ENCODE assay signal across 7 cellular contexts in genomic region chr3:198018416-198018815, GRCh38.
"Had no signal": no experiment of that assay in that cellular context is flagged by ENCODE, and none has a peak within 500 bp of the region (broad histone marks: within the 10 kb centered on the region; RNA-seq: fewer than 3 reads in every experiment).

No MANE protein-coding gene starts in this region.

- H3K4me3 ChIP-seq: GM12878 had no signal

- DNase-seq: GDM1, GF-D8 had no signal

- FAIRE-seq: GM12891, GM12892, GM18507, GM19239 had no signal

- ATAC-seq: GM12878 had no signal
